ENCODE assay signal across 8 cellular contexts in the genomic region with DNA sequence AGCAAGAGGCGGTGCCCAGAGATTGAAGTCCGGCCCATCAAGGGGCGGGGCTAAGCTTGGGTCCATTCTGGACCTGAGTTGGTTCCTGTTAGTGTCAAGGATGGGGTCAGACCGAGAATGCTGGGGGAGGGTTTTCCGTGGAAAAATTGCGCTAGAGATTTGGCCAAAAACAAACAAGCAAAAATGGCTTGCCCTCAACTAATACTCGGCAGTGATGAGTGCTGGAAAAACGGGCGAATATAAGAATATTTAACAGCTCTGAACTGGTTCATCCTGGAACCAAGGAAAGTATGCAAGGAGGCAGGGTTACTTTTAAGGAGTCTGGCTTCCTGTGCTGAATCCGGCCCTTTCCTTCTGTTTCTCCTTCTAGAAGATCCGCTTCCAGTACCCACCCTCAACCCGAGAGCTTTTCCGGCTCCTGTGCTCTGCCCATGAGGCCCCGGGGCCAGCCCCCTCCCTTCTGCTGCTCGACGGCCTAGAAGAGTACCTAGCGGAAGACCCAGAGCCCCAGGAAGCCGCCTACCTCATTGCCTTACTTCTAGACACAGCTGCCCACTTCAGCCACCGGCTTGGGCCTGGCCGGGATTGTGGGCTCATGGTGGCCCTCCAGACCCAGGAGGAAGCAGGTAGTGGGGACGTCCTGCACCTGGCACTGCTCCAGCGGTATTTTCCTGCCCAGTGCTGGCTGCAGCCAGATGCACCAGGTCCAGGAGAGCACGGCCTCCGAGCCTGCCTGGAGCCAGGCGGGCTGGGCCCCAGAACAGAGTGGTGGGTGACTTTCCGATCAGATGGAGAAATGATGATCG. TPM values are rescaled to one million over a fixed set of nuclear protein-coding genes. Genes with fewer than 3 reads are reported as not detected.
DNase-seq lines count a peak whose midpoint lies in the region; ATAC-seq lines count a peak whose summit lies in the region.

No MANE protein-coding gene starts in this region.

- peak overlapping the region; percentile 73 to 78 for H3K9ac ChIP-seq in duodenal mucosa (ENCODE audit: low read depth in 1 of 2, low read length in 2 of 2)
- peak overlapping the region in 4 of 5 donors; percentile 42 to 82 (median 62) for H3K9ac ChIP-seq in subcutaneous abdominal adipose tissue (ENCODE audit: low read length in 5 of 5)

- H3K27ac Mint-ChIP-seq in activated CD4-positive, alpha-beta T cell treated with anti-CD3 and anti-CD28 coated beads, Interleukin-2, amount 10 ng/mL, durations not matched to agents 7 days and 5 days: no peak overlapping the region

- peaks cover 18% of the 10 kb centered on the region for H3K36me3 Mint-ChIP-seq in activated CD4-positive, alpha-beta T cell treated with anti-CD3 and anti-CD28 coated beads, Interleukin-2, amount 10 ng/mL, durations not matched to agents 7 days and 5 days (ENCODE audit: low read depth)

- H3K27me3 Mint-ChIP-seq in activated CD4-positive, alpha-beta T cell treated with anti-CD3 and anti-CD28 coated beads, Interleukin-2, amount 10 ng/mL, durations not matched to agents 7 days and 5 days: no peaks in the 10 kb centered on the region

- peaks cover 35% of the 10 kb centered on the region for H3K4me1 Mint-ChIP-seq in activated CD4-positive, alpha-beta T cell treated with anti-CD3 and anti-CD28 coated beads, Interleukin-2, amount 10 ng/mL, durations not matched to agents 7 days and 5 days

- POLR2A ChIA-PET in activated CD4-positive, alpha-beta T cell treated with anti-CD3 and anti-CD28 coated beads, Interleukin-2, amount 10 ng/mL, durations not matched to agents 7 days and 5 days (lab: Charles Lee): interaction anchor here (0.6 to 1.5 kb wide), 4 partner anchors 15 to 680 kb away, joined by 3 to 5 read pairs (median 3); a partner anchor contains a TSS

- H3K27ac ChIP-seq in duodenal mucosa (ENCODE audit: low read depth, low read length) (peak overlapping the region; percentile 82), subcutaneous abdominal adipose tissue (ENCODE audit: low read depth, low read length) (peak overlapping the region; percentile 92)

- H3K9me3 ChIP-seq in duodenal mucosa (ENCODE audit: control insufficient read depth in 1 of 2, low read length in 2 of 2) (no peaks in the 10 kb centered on the region), mononuclear cell (ENCODE audit: low read depth, low read length) (no peaks in the 10 kb centered on the region), subcutaneous abdominal adipose tissue (ENCODE audit: control insufficient read depth in 5 of 5, low read length in 5 of 5) (no peaks in the 10 kb centered on the region)

- CTCF ChIA-PET in activated CD4-positive, alpha-beta T cell treated with anti-CD3 and anti-CD28 coated beads, Interleukin-2, amount 10 ng/mL, durations not matched to agents 7 days and 5 days (lab: Charles Lee): interaction anchor here (0.6 to 2.0 kb wide), 12 partner anchors 8 to 161 kb away, joined by 3 to 12 read pairs (median 4); a partner anchor contains a TSS

- peaks cover 2% of the 10 kb centered on the region for H3K9me3 Mint-ChIP-seq in activated CD4-positive, alpha-beta T cell treated with anti-CD3 and anti-CD28 coated beads, Interleukin-2, amount 10 ng/mL, durations not matched to agents 7 days and 5 days

- H3K36me3 ChIP-seq in duodenal mucosa (ENCODE audit: control insufficient read depth in 1 of 2, insufficient read depth in 2 of 2, low read length in 2 of 2) (no peaks in the 10 kb centered on the region), subcutaneous abdominal adipose tissue (ENCODE audit: control insufficient read depth in 5 of 5, insufficient read depth in 5 of 5, low read length in 5 of 5) (peaks cover 0 to 9% (median 6%) of the 10 kb centered on the region in 5 donors)

- no peak overlapping the region for H3K4me3 Mint-ChIP-seq in activated CD4-positive, alpha-beta T cell treated with anti-CD3 and anti-CD28 coated beads, Interleukin-2, amount 10 ng/mL, durations not matched to agents 7 days and 5 days

- H3K4me1 ChIP-seq in duodenal mucosa (ENCODE audit: control insufficient read depth in 1 of 2, insufficient read depth in 2 of 2, low read length in 2 of 2) (peaks cover 14 to 23% of the 10 kb centered on the region in 2 donors), mononuclear cell (ENCODE audit: insufficient read depth, low read length) (peaks cover 56% of the 10 kb centered on the region), subcutaneous abdominal adipose tissue (ENCODE audit: control insufficient read depth in 5 of 5, insufficient read depth in 5 of 5, low read length in 5 of 5) (peaks cover 4 to 30% (median 30%) of the 10 kb centered on the region in 5 donors)

- H3K4me3 ChIP-seq in duodenal mucosa (ENCODE audit: low read depth in 1 of 2, low read length in 2 of 2) (peak overlapping the region; percentile 74 to 80), mononuclear cell (ENCODE audit: low read length) (peak overlapping the region; percentile 60), subcutaneous abdominal adipose tissue (ENCODE audit: low read depth in 1 of 5, low read length in 5 of 5) (peak overlapping the region; percentile 61 to 90 (median 81))

- peak; percentile 19 for DNase-seq in NCI-H1694 treated with DMSO at 0.1 percent for 48 hours (lab: John Stamatoyannopoulos, UW)
- peak; percentile 88 for DNase-seq in activated CD4-positive, alpha-beta T cell treated with anti-CD3 and anti-CD28 coated beads, Interleukin-2, amount 10 ng/mL, durations not matched to agents 7 days and 5 days

- ATAC-seq in GM18517 (IDR thresholded peaks at IDR 0.05; ENCODE audit: unreplicated experiment) (peak; percentile 15), GM21423 (IDR thresholded peaks at IDR 0.05; ENCODE audit: unreplicated experiment) (no peak), GM21367 (IDR thresholded peaks at IDR 0.05; ENCODE audit: unreplicated experiment) (no peak)

- H3K27me3 ChIP-seq in duodenal mucosa (ENCODE audit: control insufficient read depth in 1 of 2, insufficient read depth in 2 of 2, low read length in 2 of 2) (no peaks in the 10 kb centered on the region), mononuclear cell (ENCODE audit: insufficient read depth, low read length) (no peaks in the 10 kb centered on the region), subcutaneous abdominal adipose tissue (ENCODE audit: control insufficient read depth in 5 of 5, insufficient read depth in 4 of 5, low read length in 5 of 5) (no peaks in the 10 kb centered on the region)

RNA-seq across cellular contexts. Expression of a gene that starts 0.9 kb away (rescaled TPM):
- 1 to 10 TPM; 2.9 to 3.5 TPM for total RNA-seq in activated CD4-positive, alpha-beta T cell treated with anti-CD3 and anti-CD28 coated beads, Interleukin-2, amount 10 ng/mL, durations not matched to agents 7 days and 5 days
- 0.94 TPM for total RNA-seq in mononuclear cell

RNA-seq across cellular contexts. Expression of a gene that starts 8.8 kb away (rescaled TPM):
- total RNA-seq in activated CD4-positive, alpha-beta T cell treated with anti-CD3 and anti-CD28 coated beads, Interleukin-2, amount 10 ng/mL, durations not matched to agents 7 days and 5 days: 1 to 10 TPM; 5.4 to 5.8 TPM
- 8.8 TPM for total RNA-seq in mononuclear cell

RNA-seq across cellular contexts. Expression of a gene that starts 20.1 kb away (rescaled TPM):
- 1 to 10 TPM; 1.3 to 1.9 TPM for total RNA-seq in activated CD4-positive, alpha-beta T cell treated with anti-CD3 and anti-CD28 coated beads, Interleukin-2, amount 10 ng/mL, durations not matched to agents 7 days and 5 days
- total RNA-seq in mononuclear cell: 7.3 TPM

RNA-seq across cellular contexts. Expression of a gene that starts 29.0 kb away (rescaled TPM):
- total RNA-seq in activated CD4-positive, alpha-beta T cell treated with anti-CD3 and anti-CD28 coated beads, Interleukin-2, amount 10 ng/mL, durations not matched to agents 7 days and 5 days: 10 to 100 TPM; 18.0 to 20.5 TPM
- 15.6 TPM for total RNA-seq in mononuclear cell

RNA-seq across cellular contexts. Expression of a gene that starts 29.3 kb away (rescaled TPM):
- 10 to 100 TPM; 25.9 to 26.7 TPM for total RNA-seq in activated CD4-positive, alpha-beta T cell treated with anti-CD3 and anti-CD28 coated beads, Interleukin-2, amount 10 ng/mL, durations not matched to agents 7 days and 5 days
- total RNA-seq in mononuclear cell: 34.3 TPM
